In genomic region chr15:39114690-39115378, GRCh38 we compare ENCODE assay signal across 14 cellular contexts.
DNase-seq lines count a peak whose midpoint lies in the region; ATAC-seq, FAIRE-seq and TF ChIP-seq lines count a peak whose summit lies in the region.
"Had no signal": no experiment of that assay in that cellular context is flagged by ENCODE, and none has a peak within 500 bp of the region (broad histone marks: within the 10 kb centered on the region; RNA-seq: fewer than 3 reads in every experiment).

No MANE protein-coding gene starts in this region.

- H3K27ac ChIP-seq in IMR-90 (ENCODE audit: insufficient read depth, low read length) (no peak overlapping the region), keratinocyte (ENCODE audit: control insufficient read depth, insufficient read depth, low read length) (peak overlapping the region; percentile 66)
- H3K27ac ChIP-seq: BLaER1 treated with 17β-estradiol and CSF1 and Interleukin-3, amounts not matched to agents 10 nM and 100 nM had no signal

- POLR2A ChIA-PET in IMR-90 (lab: Charles Lee; ENCODE audit: unreplicated experiment): no interaction called here

- no peak for TF ChIP-seq RAD21 in IMR-90 (IDR thresholded peaks at IDR 0.05; ENCODE audit: low read length)

- H3K4me2 ChIP-seq in IMR-90 (ENCODE audit: low read depth, low read length) (no peak overlapping the region), keratinocyte (ENCODE audit: control insufficient read depth, extremely low read depth, insufficient read depth, low read depth, low read length) (peak overlapping the region; percentile 63)
- H3K4me2 ChIP-seq: BLaER1 treated with 17β-estradiol and CSF1 and Interleukin-3, amounts not matched to agents 10 nM and 100 nM had no signal

- H3K4ac ChIP-seq in IMR-90 (ENCODE audit: low read depth, low read length): no peak overlapping the region

- H3K4me3 ChIP-seq in IMR-90 (ENCODE audit: insufficient read depth, low read depth, low read length): no peak overlapping the region
- no peak overlapping the region for H3K4me3 ChIP-seq in epithelial cell of esophagus (ENCODE audit: low read length)
- peak overlapping the region in 1 of 3 experiments; percentile 36 for H3K4me3 ChIP-seq in keratinocyte (ENCODE audit: control insufficient read depth in 2 of 3, extremely low read depth in 1 of 3, insufficient read depth in 2 of 3, low read depth in 1 of 3, low read length in 3 of 3)
- H3K4me3 ChIP-seq: BLaER1 treated with 17β-estradiol and CSF1 and Interleukin-3, amounts not matched to agents 10 nM and 100 nM had no signal

- peak; percentile 93 for FAIRE-seq in keratinocyte (lab: Jason Lieb, UNC)
- FAIRE-seq: H1 had no signal

- no peak overlapping the region for H3K14ac ChIP-seq in IMR-90 (replicated peaks; ENCODE audit: low read depth, low read length)

- no TSS peak for BruUV-seq in IMR-90 (replicated peaks; lab: Mats Ljungman, UMichigan)

- TF ChIP-seq CTCF in IMR-90 (conservative IDR thresholded peaks at IDR 0.05; ENCODE audit: low read depth, low read length): no peak
- TF ChIP-seq CTCF in epithelial cell of esophagus (IDR thresholded peaks at IDR 0.05; ENCODE audit: insufficient read depth, low read depth, low read length, missing control alignments): no peak
- TF ChIP-seq CTCF in keratinocyte (optimal IDR thresholded peaks at IDR 0.05 in 1 of 3, IDR thresholded peaks at IDR 0.05 in 1 of 3, conservative IDR thresholded peaks at IDR 0.05 in 1 of 3; ENCODE audit: extremely low read depth in 1 of 3, insufficient read depth in 2 of 3, low read length in 3 of 3): no peak

- no peak for ATAC-seq in IMR-90 (ENCODE audit: low read depth)
- no peak for ATAC-seq in activated naive CD4-positive, alpha-beta T cell treated with anti-CD3 and anti-CD28 coated beads, Interleukin-2, amount 50 U/mL, for 72 hours

- H2BK20ac ChIP-seq in IMR-90 (ENCODE audit: low read depth, low read length): no peak overlapping the region

- no peak overlapping the region for H4K8ac ChIP-seq in IMR-90 (ENCODE audit: low read depth in 2 of 2, low read length in 2 of 2)

- no peak for TF ChIP-seq POLR2A in IMR-90 (IDR thresholded peaks at IDR 0.05; ENCODE audit: low read depth, low read length)

- H2AK9ac ChIP-seq in IMR-90 (replicated peaks; ENCODE audit: low read depth, low read length, poor library complexity): no peak overlapping the region

- peak overlapping the region; percentile 6; the same call in 1 of the 2 replicates for H3K18ac ChIP-seq in IMR-90 (ENCODE audit: low read depth, low read length)

- CTCF ChIA-PET in IMR-90 (lab: Yijun Ruan, JAX): no interaction called here

- peaks cover 4 to 8% of the 10 kb centered on the region in 2 donors for H3K9me3 Mint-ChIP-seq in activated naive CD4-positive, alpha-beta T cell treated with anti-CD3 and anti-CD28 coated beads, Interleukin-2, amount 50 U/mL, for 72 hours

- no peak overlapping the region for H4K5ac ChIP-seq in IMR-90 (ENCODE audit: low read depth, low read length)

- H3K9me1 ChIP-seq in IMR-90 (ENCODE audit: insufficient read depth, low read length) (no peaks in the 10 kb centered on the region), keratinocyte (ENCODE audit: control insufficient read depth, extremely low read depth, insufficient read depth, low read length) (no peaks in the 10 kb centered on the region)

- no peaks in the 10 kb centered on the region for H3K79me1 ChIP-seq in IMR-90 (ENCODE audit: low read depth in 1 of 2, low read length in 2 of 2)

- H2AFZ ChIP-seq in IMR-90 (replicated peaks; ENCODE audit: low read length, poor library complexity): no peak overlapping the region
- no peak overlapping the region for H2AFZ ChIP-seq in keratinocyte (ENCODE audit: control insufficient read depth, low read length)

- no peaks in the 10 kb centered on the region for H3K27me3 ChIP-seq in IMR-90 (ENCODE audit: control insufficient read depth, insufficient read depth, low read length)
- H3K27me3 ChIP-seq in keratinocyte (ENCODE audit: control insufficient read depth, extremely low read depth, insufficient read depth, low read length): no peaks in the 10 kb centered on the region
- H3K27me3 ChIP-seq: BLaER1 treated with 17β-estradiol and CSF1 and Interleukin-3, amounts not matched to agents 10 nM and 100 nM had no signal

- no peak overlapping the region for H3K23ac ChIP-seq in IMR-90 (ENCODE audit: low read depth, low read length)

- DNase-seq in Ammon's horn (ENCODE audit: low spot score) (peak; percentile 23), IMR-90 (no peak), epithelial cell of esophagus (ENCODE audit: low read depth) (peak; percentile 93), keratinocyte (ENCODE audit: low read depth, low spot score) (peak; percentile 90), NCI-H1092 (lab: John Stamatoyannopoulos, UW) (no peak), NCI-H2107 (lab: John Stamatoyannopoulos, UW) (no peak)
- no peak for DNase-seq in activated naive CD4-positive, alpha-beta T cell treated with anti-CD3 and anti-CD28 coated beads, Interleukin-2, amount 50 U/mL, for 72 hours (ENCODE audit: low spot score in 2 of 2)
- DNase-seq: 8988T; AML-193; CD4-positive, CD25-positive, alpha-beta regulatory T cell; DMS53; HCEC 1CT had no signal

- intact Hi-C loops in IMR-90 (cut with micrococcal nuclease): no loop called here

- H3K36me3 Mint-ChIP-seq in activated naive CD4-positive, alpha-beta T cell treated with anti-CD3 and anti-CD28 coated beads, Interleukin-2, amount 50 U/mL, for 72 hours: peaks cover 6 to 14% of the 10 kb centered on the region in 2 donors

- in situ Hi-C loops in IMR-90 (cut with MboI; ENCODE audit: low sequenced_read_pairs): no loop called here

- peak overlapping the region; percentile 13; the same call in 1 of the 3 replicates for H2BK15ac ChIP-seq in IMR-90 (ENCODE audit: low read depth, low read length)

- no peak overlapping the region for H4K91ac ChIP-seq in IMR-90 (ENCODE audit: insufficient read depth, low read depth, low read length)

- no CpG with 5 or more reads among the region's 1 CpG for WGBS in IMR-90 (ENCODE audit: extremely low coverage in 2 of 2, insufficient read length in 1 of 2), 2 experiments

- no peak overlapping the region for H3K27ac Mint-ChIP-seq in activated naive CD4-positive, alpha-beta T cell treated with anti-CD3 and anti-CD28 coated beads, Interleukin-2, amount 50 U/mL, for 72 hours
- H3K27ac Mint-ChIP-seq: CD4-positive, CD25-positive, alpha-beta regulatory T cell had no signal

- H4K20me1 ChIP-seq in IMR-90 (ENCODE audit: insufficient read depth, low read length): no peaks in the 10 kb centered on the region
- H4K20me1 ChIP-seq in keratinocyte (ENCODE audit: control insufficient read depth, extremely low read depth, insufficient read depth, low read length): no peaks in the 10 kb centered on the region
- H4K20me1 ChIP-seq: BLaER1 treated with 17β-estradiol and CSF1 and Interleukin-3, amounts not matched to agents 10 nM and 100 nM had no signal

- H3K9ac ChIP-seq in IMR-90 (ENCODE audit: low read depth, low read length) (no peak overlapping the region), keratinocyte (ENCODE audit: control insufficient read depth, extremely low read depth, insufficient read depth, low read length) (no peak overlapping the region)
- H3K9ac ChIP-seq: BLaER1 treated with 17β-estradiol and CSF1 and Interleukin-3, amounts not matched to agents 10 nM and 100 nM had no signal

- H2BK5ac ChIP-seq in IMR-90 (ENCODE audit: low read depth, low read length, poor library complexity, severe bottlenecking): no peak overlapping the region

- dilution Hi-C loops in IMR-90 (cut with HindIII; ENCODE audit: low sequenced_read_pairs, unreplicated experiment): no loop called here
- dilution Hi-C loops in keratinocyte (cut with MboI; ENCODE audit: extremely low pct_ligation_motif_present, low sequenced_read_pairs): no loop called here

- no peak overlapping the region for H3K56ac ChIP-seq in IMR-90 (ENCODE audit: extremely low read depth, insufficient read depth, low read length)

- no peaks in the 10 kb centered on the region for H3K79me2 ChIP-seq in keratinocyte (ENCODE audit: control insufficient read depth, insufficient read depth, low read length)

- H2BK120ac ChIP-seq in IMR-90 (ENCODE audit: low read depth, low read length): peak overlapping the region; percentile 4; the same call in 1 of the 2 replicates

- H3K36me3 ChIP-seq in IMR-90 (ENCODE audit: control insufficient read depth, insufficient read depth, low read length): no peaks in the 10 kb centered on the region
- no peaks in the 10 kb centered on the region for H3K36me3 ChIP-seq in keratinocyte (ENCODE audit: control insufficient read depth in 2 of 2, extremely low read depth in 1 of 2, insufficient read depth in 2 of 2, low read length in 2 of 2)
- H3K36me3 ChIP-seq: BLaER1 treated with 17β-estradiol and CSF1 and Interleukin-3, amounts not matched to agents 10 nM and 100 nM had no signal

- peaks cover 2% of the 10 kb centered on the region; the same call in 1 of the 2 replicates for H3K4me1 ChIP-seq in IMR-90 (ENCODE audit: control insufficient read depth, insufficient read depth, low read length)
- peaks cover 32% of the 10 kb centered on the region for H3K4me1 ChIP-seq in keratinocyte (ENCODE audit: control insufficient read depth, extremely low read depth, insufficient read depth, low read length)
- H3K4me1 ChIP-seq: BLaER1 treated with 17β-estradiol and CSF1 and Interleukin-3, amounts not matched to agents 10 nM and 100 nM had no signal

- H2AK5ac ChIP-seq in IMR-90 (ENCODE audit: low read depth, low read length): no peak overlapping the region; the same call in 1 of the 2 replicates

- H3K9me3 ChIP-seq in IMR-90 (ENCODE audit: control insufficient read depth, insufficient read depth, low read length): peaks cover 18% of the 10 kb centered on the region
- peaks cover 16% of the 10 kb centered on the region for H3K9me3 ChIP-seq in keratinocyte (ENCODE audit: control insufficient read depth, low read depth, low read length)

TF ChIP-seq in IMR-90, 13 proteins besides CTCF, POLR2A, EP300 and RAD21 (continues in another document):
- TF ChIP-seq ELK1 (IDR thresholded peaks at IDR 0.05; ENCODE audit: borderline replicate concordance, low read depth, low read length): no peak
- no peak for TF ChIP-seq CHD1 (IDR thresholded peaks at IDR 0.05; ENCODE audit: low read depth, low read length)
- no peak for TF ChIP-seq CEBPB (IDR thresholded peaks at IDR 0.05; ENCODE audit: low read depth, low read length)
- TF ChIP-seq MAFK (IDR thresholded peaks at IDR 0.05; ENCODE audit: low read depth, low read length): no peak
- no peak for TF ChIP-seq RFX5 (IDR thresholded peaks at IDR 0.05; ENCODE audit: low read depth, low read length)

Comparison
In these comparisons a context has a peak if more than half of its experiments do, and no peak if none do; other contexts are left out.
1. DNase-seq: peak in Ammon's horn (single experiment), epithelial cell of esophagus (single experiment) and keratinocyte (single experiment); none in IMR-90 (single experiment), NCI-H1092 (single experiment), activated naive CD4-positive, alpha-beta T cell treated with anti-CD3 and anti-CD28 coated beads, Interleukin-2, amount 50 U/mL, for 72 hours (0 of 2) and NCI-H2107 (single experiment).